In genomic region chr5:172849636-172850453, GRCh38 we compare ENCODE assay signal across 8 cellular contexts. TPM values are rescaled to one million over a fixed set of nuclear protein-coding genes. Genes with fewer than 3 reads are reported as not detected.
A peak's percentile ranks its signal among the peaks of the same experiment; 100 is the strongest.
DNase-seq lines count a peak whose midpoint lies in the region; ATAC-seq, FAIRE-seq and TF ChIP-seq lines count a peak whose summit lies in the region.

No MANE protein-coding gene starts in this region.

- in situ Hi-C loops in GM12878 (cut with MboI) = no loop called here

- peak overlapping the region; percentile 24 for H3K4me2 ChIP-seq in GM12878 (ENCODE audit: control insufficient read depth, insufficient read depth)
- peak overlapping the region; percentile 35 for H3K4me2 ChIP-seq in skeletal muscle satellite cell (ENCODE audit: low read length)

- H3K4me3 ChIP-seq in GM12878 (peak overlapping the region; percentile 21; the same call in 1 of the 2 replicates), skeletal muscle satellite cell (ENCODE audit: low read length) (no peak overlapping the region), testis (no peak overlapping the region)

- no TSS peak for BruUV-seq in GM12878 (replicated peaks; lab: Mats Ljungman, UMichigan)

- TF ChIP-seq RAD21 in GM12878 (IDR thresholded peaks at IDR 0.05; ENCODE audit: insufficient read depth, low read depth, low read length) = no peak

- ATAC-seq in GM18907 (IDR thresholded peaks at IDR 0.05; ENCODE audit: unreplicated experiment) (peak; percentile 72), HG03060 (IDR thresholded peaks at IDR 0.05; ENCODE audit: low read depth, unreplicated experiment) (peak; percentile 41), GM12878 (peak; percentile 88)

- DNase-seq in GM12878 (ENCODE audit: low read depth, low spot score) (peak; percentile 52), posterior vena cava (ENCODE audit: low spot score) (no peak), NCI-H187 treated with DMSO at 0.1 percent for 48 hours (lab: John Stamatoyannopoulos, UW) (no peak), testis (no peak), cerebellum (ENCODE audit: low spot score) (no peak)

- TF ChIP-seq EP300 in GM12878 (IDR thresholded peaks at IDR 0.05; ENCODE audit: borderline replicate concordance in 1 of 2, control insufficient read depth in 1 of 2, low read depth in 2 of 2, low read length in 2 of 2) = no peak

- H3K36me3 ChIP-seq in GM12878 (ENCODE audit: control insufficient read depth in 2 of 2, insufficient read depth in 2 of 2, low read length in 1 of 2) (no peaks in the 10 kb centered on the region; a peak in 1 of 4 replicates), skeletal muscle satellite cell (ENCODE audit: insufficient read depth, low read length) (peaks cover 20% of the 10 kb centered on the region), testis (ENCODE audit: low read depth, missing control alignments) (no peaks in the 10 kb centered on the region)

- no peak for TF ChIP-seq CTCF in GM12878 (IDR thresholded peaks at IDR 0.05 in 2 of 3, conservative IDR thresholded peaks at IDR 0.05 in 1 of 3; ENCODE audit: control insufficient read depth in 2 of 3, extremely low read depth in 1 of 3, insufficient read depth in 1 of 3, low read depth in 3 of 3, low read length in 3 of 3)
- TF ChIP-seq CTCF in testis (IDR thresholded peaks at IDR 0.05) = no peak

- intact Hi-C loops in GM12878 (cut with micrococcal nuclease; ENCODE audit: unreplicated experiment) (no loop called here), posterior vena cava (cut with DNase I) (no loop called here), testis (cut with DNase I; ENCODE audit: low total_unique reads) (no loop called here)

- H3K27me3 ChIP-seq in GM12878 (replicated peaks in 1 of 2; ENCODE audit: control insufficient read depth in 2 of 2, insufficient read depth in 2 of 2, low read length in 1 of 2) = no peaks in the 10 kb centered on the region
- H3K27me3 ChIP-seq in skeletal muscle satellite cell (ENCODE audit: control insufficient read depth, insufficient read depth, low read length) = no peaks in the 10 kb centered on the region
- H3K27me3 ChIP-seq in testis = no peaks in the 10 kb centered on the region

- TF ChIP-seq POLR2A in GM12878 (IDR thresholded peaks at IDR 0.05; ENCODE audit: low read depth, low read length) = peak; percentile 42; the same call in 1 of the 2 replicates
- TF ChIP-seq POLR2A in testis (IDR thresholded peaks at IDR 0.05) = no peak

- CTCF ChIA-PET in GM12878 (lab: Yijun Ruan, JAX) = interaction anchor here (1.0 to 4.3 kb wide), 8 partner anchors 8 to 143 kb away, joined by 3 to 22 read pairs (median 4); partner anchors contain the start of gene DUSP1

- H3K9me3 ChIP-seq in GM12878 (replicated peaks; ENCODE audit: control insufficient read depth, insufficient read depth, low read length) = no peaks in the 10 kb centered on the region
- no peaks in the 10 kb centered on the region for H3K9me3 ChIP-seq in skeletal muscle satellite cell (replicated peaks; ENCODE audit: low read length)
- H3K9me3 ChIP-seq in testis = no peaks in the 10 kb centered on the region

- H3K27ac ChIP-seq in GM12878 (ENCODE audit: control insufficient read depth, insufficient read depth) = peak overlapping the region; percentile 73
- H3K27ac ChIP-seq in testis = no peak overlapping the region

- RAD21 ChIA-PET in GM12878 (lab: Charles Lee; ENCODE audit: unreplicated experiment) = interaction anchor here (1.4 to 2.3 kb wide), 4 partner anchors 13 to 82 kb away, joined by 3 to 21 read pairs (median 6); partner anchors contain the start of gene DUSP1

- H3K79me2 ChIP-seq in GM12878 (ENCODE audit: control insufficient read depth, insufficient read depth, low read length) = peaks cover 45% of the 10 kb centered on the region

- POLR2A ChIA-PET in GM12878 (lab: Charles Lee) = interaction anchor here (0.8 to 5.2 kb wide), 5 partner anchors 11 to 85 kb away, joined by 3 to 34 read pairs (median 4); partner anchors contain the start of gene DUSP1

- peak overlapping the region; percentile 32; the same call in 1 of the 2 replicates for H2AFZ ChIP-seq in GM12878 (ENCODE audit: control insufficient read depth, low read depth, low read length)

- WGBS in GM12878 (ENCODE audit: insufficient coverage, insufficient replicate concordance, low lambda C conversion rate, missing lambda C conversion rate) = 11% methylated on average over 13 of the region's 15 CpGs
- WGBS in testis, 2 donors = 82 to 87% methylated on average over 10 to 15 of the region's 15 CpGs

- H3K4me1 ChIP-seq in GM12878 (ENCODE audit: control insufficient read depth, insufficient read depth, low read length) (peaks cover 22% of the 10 kb centered on the region), skeletal muscle satellite cell (ENCODE audit: control insufficient read depth, insufficient read depth, low read length) (peaks cover 64% of the 10 kb centered on the region), testis (peaks cover 18% of the 10 kb centered on the region)

- FAIRE-seq in GM12878 (lab: Jason Lieb, UNC) = peak; percentile 13

- peak overlapping the region; percentile 23; the same call in 1 of the 2 replicates for H3K9ac ChIP-seq in GM12878 (ENCODE audit: control insufficient read depth, insufficient read depth, low read length)
- peak overlapping the region; percentile 60 for H3K9ac ChIP-seq in skeletal muscle satellite cell (ENCODE audit: low read depth, low read length)

- no peaks in the 10 kb centered on the region for H4K20me1 ChIP-seq in GM12878 (ENCODE audit: control insufficient read depth, insufficient read depth)

- SMC1A ChIA-PET in GM12878 (lab: Charles Lee; ENCODE audit: uncharacterized antibody, unreplicated experiment) = interaction anchor here (0.7 to 4.2 kb wide), 8 partner anchors 9 to 135 kb away, joined by 3 to 44 read pairs (median 3); no protein-coding TSS in a partner anchor

TF ChIP-seq in GM12878, 131 proteins besides CTCF, POLR2A, EP300 and RAD21:
- TF ChIP-seq WRNIP1 (IDR thresholded peaks at IDR 0.05; ENCODE audit: borderline replicate concordance, low read depth, low read length) (no peak), JUND (IDR thresholded peaks at IDR 0.05; ENCODE audit: low read depth, low read length) (no peak), MEF2B (IDR thresholded peaks at IDR 0.05; ENCODE audit: partially characterized antibody, poor library complexity, severe bottlenecking) (no peak), BCL3 (IDR thresholded peaks at IDR 0.05; ENCODE audit: borderline replicate concordance, insufficient read depth, low read depth, low read length, poor library complexity, severe bottlenecking) (no peak), ASH2L (IDR thresholded peaks at IDR 0.05; ENCODE audit: borderline replicate concordance, low read depth) (no peak), PAX5 (IDR thresholded peaks at IDR 0.05; ENCODE audit: borderline replicate concordance, low read depth, low read length) (peak; percentile 83), GATAD2B (conservative IDR thresholded peaks at IDR 0.05; ENCODE audit: low read depth) (no peak), DPF2 (IDR thresholded peaks at IDR 0.05) (no peak), EGR1 (IDR thresholded peaks at IDR 0.05; ENCODE audit: borderline replicate concordance in 1 of 2, low read depth in 2 of 2, low read length in 2 of 2) (peak in 1 of 2 experiments; percentile 27; a peak in 1 of 3 replicates), EED (IDR thresholded peaks at IDR 0.05; ENCODE audit: low read depth) (no peak), BHLHE40 (IDR thresholded peaks at IDR 0.05; ENCODE audit: borderline replicate concordance in 1 of 2, low read depth in 2 of 2, low read length in 1 of 2) (peak in 1 of 2 experiments; percentile 11; a peak in 1 of 4 replicates)

RNA-seq across cellular contexts. Expression of gene ERGIC1, which starts 15.8 kb away (rescaled TPM):
- total RNA-seq in GM12878 (2013; cell fraction: nucleolus; rRNA removed) = 247 and 251 TPM in 2 replicates
- total RNA-seq in GM12878 (2014; rRNA removed) (77.0 and 86.2 TPM in 2 replicates), GM12878 (2014; rRNA removed; fragmentation: Illumina TruSeq; extraction: Trizol) (70.6 and 71.3 TPM in 2 replicates), GM12878 (2021) (90.0 and 97.6 TPM in 2 replicates), posterior vena cava (100 to 1,000 TPM; 140 to 169 TPM), testis (10 to 100 TPM; 89.8 to 100.0 TPM), cerebellum (59.2 TPM)
- 45.2 TPM for polyA plus RNA-seq in GM12878 (2011; ENCODE audit: low read depth)
- polyA plus RNA-seq in GM12878 (2011; rRNA removed) (56.1 and 81.2 TPM in 2 replicates), GM12878 (2014; fragmentation: Illumina TruSeq; extraction: Trizol) (78.1 and 104 TPM in 2 replicates), GM12878 (2014; fragmentation: Nextera tagmentation; extraction: Ambion mirVana) (10 to 100 TPM in 1 of 2 experiments, 1 to 10 TPM in 1; 8.8 to 21.0 TPM), GM12878 (2014; rRNA removed) (88.7 and 88.8 TPM in 2 replicates), GM12878 (2016; fragmentation: Nextera tagmentation; extraction: Ambion mirVana) (10 to 100 TPM; 26.3 to 28.6 TPM), testis (ENCODE audit: insufficient read depth, low read depth, low replicate concordance) (94.1 TPM)
- polyA plus RNA-seq in GM12878 (2011; cell fraction: cytosol; rRNA removed) = 110 and 117 TPM in 2 replicates
- polyA plus RNA-seq in GM12878 (2011; cell fraction: nucleus; rRNA removed) = 70.5 and 84.8 TPM in 2 replicates
- polyA plus RNA-seq in GM12878 (2012) = 72.6 and 77.3 TPM in 2 replicates
- polyA minus RNA-seq in GM12878 (2011; rRNA and poly(A)+ RNA removed) = 136 and 155 TPM in 2 replicates
- 30.7 and 37.3 TPM in 2 replicates for polyA minus RNA-seq in GM12878 (2011; cell fraction: cytosol; rRNA and poly(A)+ RNA removed)
- polyA minus RNA-seq in GM12878 (2011; cell fraction: nucleus; rRNA and poly(A)+ RNA removed) = 28.8 and 59.6 TPM in 2 replicates
- 162 and 224 TPM in 2 replicates for total RNA-seq in skeletal muscle satellite cell (2012; rRNA removed)
